Comparison of ENCODE assay signal across 8 cellular contexts in genomic region chr10:80453392-80453714, GRCh38. TPM values are rescaled to one million over a fixed set of nuclear protein-coding genes. Genes with fewer than 3 reads are reported as not detected.
A peak's percentile ranks its signal among the peaks of the same experiment; 100 is the strongest.
DNase-seq lines count a peak whose midpoint lies in the region; ATAC-seq and TF ChIP-seq lines count a peak whose summit lies in the region.

No MANE protein-coding gene starts in this region.

- peaks cover 10% of the 10 kb centered on the region for H3K79me1 ChIP-seq in mesendoderm (ENCODE audit: low read length)

- no peak overlapping the region for H4K5ac ChIP-seq in mesendoderm (ENCODE audit: low read length)

- no peak overlapping the region for H2BK15ac ChIP-seq in mesendoderm (replicated peaks; ENCODE audit: low read depth)

- H3K9me3 ChIP-seq in upper lobe of left lung: no peaks in the 10 kb centered on the region

- H3K27me3 ChIP-seq in mesendoderm (ENCODE audit: insufficient read depth, low read length, poor library complexity) (no peaks in the 10 kb centered on the region), upper lobe of left lung (no peaks in the 10 kb centered on the region)

- peaks cover 36% of the 10 kb centered on the region for H3K79me2 ChIP-seq in mesendoderm (ENCODE audit: control insufficient read depth, insufficient read depth, low read length)

- H3K23ac ChIP-seq in mesendoderm (ENCODE audit: low read length): no peak overlapping the region

- no peak overlapping the region for H2BK120ac ChIP-seq in mesendoderm (ENCODE audit: low read depth, low read length)

- POLR2A ChIA-PET in MCF 10A (lab: Yijun Ruan, JAX): interaction anchor here (0.6 to 12.8 kb wide), 11 partner anchors 9 to 71 kb away, joined by 3 to 225 read pairs (median 4); no protein-coding TSS in a partner anchor

- no peak for TF ChIP-seq POLR2A in upper lobe of left lung (IDR thresholded peaks at IDR 0.05)

- BruUV-seq in MCF 10A (replicated peaks; lab: Mats Ljungman, UMichigan): TSS peak; percentile 66

- H3K36me3 ChIP-seq in mesendoderm (ENCODE audit: control insufficient read depth, insufficient read depth, low read length) (no peaks in the 10 kb centered on the region), upper lobe of left lung (peaks cover 0 to 5% (median 0%) of the 10 kb centered on the region in 4 donors)

- peak overlapping the region; percentile 88 for H3K4me2 ChIP-seq in mesendoderm (ENCODE audit: low read length)

- no peak overlapping the region for H2AK5ac ChIP-seq in mesendoderm (ENCODE audit: low read length)

- peaks cover 11% of the 10 kb centered on the region for H3K4me1 ChIP-seq in mesendoderm (ENCODE audit: control insufficient read depth, low read depth, low read length)
- peaks cover 42 to 61% (median 53%) of the 10 kb centered on the region in 4 donors for H3K4me1 ChIP-seq in upper lobe of left lung

- DNase-seq in activated naive CD4-positive, alpha-beta T cell treated with anti-CD3 and anti-CD28 coated beads, Interleukin-2, amount 50 U/mL, for 16 hours: no peak
- no peak for DNase-seq in MCF 10A (ENCODE audit: unreplicated experiment)
- no peak for DNase-seq in mesendoderm
- DNase-seq in upper lobe of left lung: no peak
- no peak for DNase-seq in SHP77 treated with DMSO at 0.1 percent for 48 hours (lab: John Stamatoyannopoulos, UW)
- no peak for DNase-seq in HPDE6-E6E7 (ENCODE audit: extremely low spot score)

- no peaks in the 10 kb centered on the region for H3K9me3 Mint-ChIP-seq in activated naive CD4-positive, alpha-beta T cell treated with anti-CD3 and anti-CD28 coated beads, Interleukin-2, amount 50 U/mL, for 24 hours
- no peaks in the 10 kb centered on the region for H3K9me3 Mint-ChIP-seq in MCF 10A (ENCODE audit: unreplicated experiment)

- H3K27ac ChIP-seq in mesendoderm (ENCODE audit: low read depth, low read length): peak overlapping the region; percentile 89
- H3K27ac ChIP-seq in upper lobe of left lung: peak overlapping the region; percentile 87 to 94 (median 91)

- H3K4me1 Mint-ChIP-seq in activated naive CD4-positive, alpha-beta T cell treated with anti-CD3 and anti-CD28 coated beads, Interleukin-2, amount 50 U/mL, for 24 hours: peaks cover 36% of the 10 kb centered on the region
- peaks cover 15% of the 10 kb centered on the region for H3K4me1 Mint-ChIP-seq in MCF 10A (ENCODE audit: insufficient read depth, unreplicated experiment)

- no peaks in the 10 kb centered on the region for H3K36me3 Mint-ChIP-seq in activated naive CD4-positive, alpha-beta T cell treated with anti-CD3 and anti-CD28 coated beads, Interleukin-2, amount 50 U/mL, for 24 hours
- peaks cover 6% of the 10 kb centered on the region for H3K36me3 Mint-ChIP-seq in MCF 10A (ENCODE audit: insufficient read depth, unreplicated experiment)

- CTCF ChIA-PET in MCF 10A (lab: Yijun Ruan, JAX): interaction anchor here (0.6 to 33.7 kb wide), 6 partner anchors 9 to 210 kb away, joined by 3 to 923 read pairs (median 4); no protein-coding TSS in a partner anchor

- peak overlapping the region; percentile 83 for H3K27ac Mint-ChIP-seq in activated naive CD4-positive, alpha-beta T cell treated with anti-CD3 and anti-CD28 coated beads, Interleukin-2, amount 50 U/mL, for 24 hours
- H3K27ac Mint-ChIP-seq in MCF 10A (ENCODE audit: low read depth, unreplicated experiment): no peak overlapping the region

- peak overlapping the region; percentile 83 for H3K18ac ChIP-seq in mesendoderm (ENCODE audit: low read length)

- H3K4ac ChIP-seq in mesendoderm (ENCODE audit: low read depth, low read length): peak overlapping the region; percentile 27

- ATAC-seq in upper lobe of left lung (ENCODE audit: low FRiP score in 2 of 2) (no peak), GM21367 (IDR thresholded peaks at IDR 0.05; ENCODE audit: unreplicated experiment) (no peak)

- H3K27me3 Mint-ChIP-seq in activated naive CD4-positive, alpha-beta T cell treated with anti-CD3 and anti-CD28 coated beads, Interleukin-2, amount 50 U/mL, for 24 hours: no peaks in the 10 kb centered on the region
- H3K27me3 Mint-ChIP-seq in MCF 10A (ENCODE audit: insufficient read depth, unreplicated experiment): no peaks in the 10 kb centered on the region

- WGBS in mesendoderm (ENCODE audit: extremely low coverage, insufficient coverage, low lambda C conversion rate): no CpG with 5 or more reads among the region's 9 CpGs
- WGBS in upper lobe of left lung, 2 donors: 39 to 50% methylated on average over 7 to 9 of the region's 9 CpGs

- H3K4me3 Mint-ChIP-seq in activated naive CD4-positive, alpha-beta T cell treated with anti-CD3 and anti-CD28 coated beads, Interleukin-2, amount 50 U/mL, for 24 hours: peak overlapping the region; percentile 80
- H3K4me3 Mint-ChIP-seq in MCF 10A (ENCODE audit: unreplicated experiment): peak overlapping the region; percentile 79

- H3K4me3 ChIP-seq in mesendoderm (ENCODE audit: low read length): peak overlapping the region; percentile 61
- H3K4me3 ChIP-seq in upper lobe of left lung: peak overlapping the region in 3 of 4 donors; percentile 33 to 98 (median 47)

- no peak for TF ChIP-seq CTCF in MCF 10A (IDR thresholded peaks at IDR 0.05; ENCODE audit: unreplicated experiment)
- TF ChIP-seq CTCF in upper lobe of left lung (IDR thresholded peaks at IDR 0.05): no peak

- no peak overlapping the region for H4K8ac ChIP-seq in mesendoderm (ENCODE audit: low read depth, low read length)

- intact Hi-C loops in MCF 10A (cut with micrococcal nuclease): no loop called here

- peak overlapping the region; percentile 98 for H3K56ac ChIP-seq in mesendoderm (ENCODE audit: low read length)

- peak overlapping the region; percentile 91 for H3K9ac ChIP-seq in mesendoderm (ENCODE audit: low read length)

- TF ChIP-seq EP300 in upper lobe of left lung (IDR thresholded peaks at IDR 0.05): no peak

- H2BK5ac ChIP-seq in mesendoderm (ENCODE audit: low read length): peak overlapping the region; percentile 46

RNA-seq across cellular contexts. Expression of gene TSPAN14, which starts 0.8 kb away (rescaled TPM):
- total RNA-seq in MCF 10A (2022) (46.9 and 53.7 TPM in 2 replicates), upper lobe of left lung (100 to 1,000 TPM in 4 of 6 donors, 10 to 100 TPM in 2; 52.1 to 157 (median 111) TPM)
- 32.4 TPM for polyA plus RNA-seq in mesendoderm (2013, experiment 1 of 2)
- 30.9 TPM for polyA plus RNA-seq in mesendoderm (2013, experiment 2 of 2)

RNA-seq across cellular contexts. Expression of gene PRXL2A, which starts 45.0 kb away (rescaled TPM):
- 6.0 and 6.7 TPM in 2 replicates for total RNA-seq in MCF 10A (2022)
- 50.0 TPM for polyA plus RNA-seq in mesendoderm (2013, experiment 1 of 2)
- 50.0 TPM for polyA plus RNA-seq in mesendoderm (2013, experiment 2 of 2)
- 10 to 100 TPM; 19.9 to 46.0 (median 33.2) TPM for total RNA-seq in upper lobe of left lung
